ENCODE assay signal across 14 cellular contexts in the genomic region with DNA sequence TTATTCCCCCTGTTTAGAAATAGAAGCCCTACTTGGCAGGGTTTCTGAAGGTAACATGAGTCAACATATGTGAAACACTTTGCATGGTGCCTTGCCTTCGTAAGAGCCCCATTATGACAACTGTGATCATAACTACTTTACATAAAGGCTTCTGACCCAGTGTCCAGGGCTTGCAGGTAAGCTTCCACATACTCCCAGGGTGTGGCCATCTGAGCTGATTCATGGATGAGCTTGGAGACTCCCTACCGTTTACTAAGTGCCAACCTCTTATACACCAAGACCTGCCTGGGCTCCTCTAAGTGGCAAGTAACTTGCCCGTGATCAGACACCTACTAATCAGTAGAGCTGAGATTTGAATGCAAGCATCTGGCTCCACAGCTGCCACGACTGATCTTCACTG.
A peak's percentile ranks its signal among the peaks of the same experiment; 100 is the strongest.
DNase-seq lines count a peak whose midpoint lies in the region; ATAC-seq and TF ChIP-seq lines count a peak whose summit lies in the region.
"Had no signal": no experiment of that assay in that cellular context is flagged by ENCODE, and none has a peak within 500 bp of the region (broad histone marks: within the 10 kb centered on the region; RNA-seq: fewer than 3 reads in every experiment).

No MANE protein-coding gene starts in this region.

- peak; percentile 82 for DNase-seq in DMS 273 treated with DMSO at 0.1 percent for 48 hours (lab: John Stamatoyannopoulos, UW)
- peak; percentile 18 for DNase-seq in NCI-H1694 (lab: John Stamatoyannopoulos, UW)
- peak; percentile 83 for DNase-seq in NCI-H69 (lab: John Stamatoyannopoulos, UW)
- DNase-seq in epithelial cell of esophagus (ENCODE audit: low read depth): peak; percentile 69
- no peak for DNase-seq in GM13977 (ENCODE audit: low spot score)
- DNase-seq in activated gamma-delta T cell treated with Interleukin-2 at 50 U/mL for 16 hours: no peak
- DNase-seq: Calu3; CD8-positive, alpha-beta T cell; NCI-H1105 treated with DMSO at 0.1 percent for 48 hours; NCI-H748 treated with DMSO at 0.1 percent for 48 hours had no signal

- ATAC-seq in HG02642 (IDR thresholded peaks at IDR 0.05; ENCODE audit: poor library complexity, unreplicated experiment): no peak
- ATAC-seq: CD8-positive, alpha-beta T cell; GM23338; HCT116 had no signal

- in situ Hi-C loops in GM13977 (cut with MboI; ENCODE audit: low pct_unique_long_range_greater_than_20kb, low sequenced_read_pairs, unreplicated experiment): no loop called here

- no peak for TF ChIP-seq CTCF in epithelial cell of esophagus (IDR thresholded peaks at IDR 0.05; ENCODE audit: insufficient read depth, low read depth, low read length, missing control alignments)
- no peak for TF ChIP-seq CTCF in GM13977 (IDR thresholded peaks at IDR 0.05; ENCODE audit: extremely low read depth, insufficient read depth, missing control alignments)

- no peak overlapping the region for H3K4me3 ChIP-seq in epithelial cell of esophagus (ENCODE audit: low read length)
- H3K4me3 ChIP-seq: BLaER1, GM23338 had no signal

Comparison
In these comparisons a context has a peak if more than half of its experiments do, and no peak if none do; other contexts are left out.
1. DNase-seq: peak in DMS 273 treated with DMSO at 0.1 percent for 48 hours (single experiment), NCI-H1694 (single experiment), NCI-H69 (single experiment) and epithelial cell of esophagus (single experiment); none in GM13977 (single experiment) and activated gamma-delta T cell treated with Interleukin-2 at 50 U/mL for 16 hours (single experiment).